1 cellular context compared by ENCODE assay signal in genomic region chr5:82406200-82406773, GRCh38.
TF ChIP-seq lines count a peak whose summit lies in the region.

No MANE protein-coding gene starts in this region.

TF ChIP-seq in HEK293, 187 proteins besides CTCF, POLR2A, EP300 and RAD21 (continued from another document and continues in another):
- TF ChIP-seq ZNF280D (tag by site-specific recombination; IDR thresholded peaks at IDR 0.05), result no peak
- peak; percentile 80 for TF ChIP-seq ZNF629 (tag by site-specific recombination; IDR thresholded peaks at IDR 0.05)
- TF ChIP-seq SCRT1 (tag by site-specific recombination; IDR thresholded peaks at IDR 0.05; ENCODE audit: borderline replicate concordance), result peak; percentile 56; the same call in 1 of the 2 replicates
- TF ChIP-seq SCRT2 (tag by site-specific recombination; IDR thresholded peaks at IDR 0.05), result no peak
- no peak for TF ChIP-seq ZNF670 (tag by site-specific recombination; IDR thresholded peaks at IDR 0.05; ENCODE audit: low read depth)
- TF ChIP-seq ZNF19 (tag by site-specific recombination; IDR thresholded peaks at IDR 0.05; ENCODE audit: low read depth), result 0 out of 2 replicates have a peak, but pooled peaks have one; percentile 52
- no peak for TF ChIP-seq ZNF175 (tag by site-specific recombination; IDR thresholded peaks at IDR 0.05)
- TF ChIP-seq ZNF24 (tag by site-specific recombination; IDR thresholded peaks at IDR 0.05), result peak; percentile 92
- TF ChIP-seq ZNF596 (tag by site-specific recombination; IDR thresholded peaks at IDR 0.05), result peak; percentile 63
- peak; percentile 65; the same call in 1 of the 2 replicates for TF ChIP-seq BCL11A (tag by site-specific recombination; IDR thresholded peaks at IDR 0.05; ENCODE audit: low read depth)
- TF ChIP-seq HOXA7 (CRISPR knock-in tag; IDR thresholded peaks at IDR 0.05; ENCODE audit: borderline replicate concordance), result no peak
- TF ChIP-seq ZBTB10 (tag by site-specific recombination; IDR thresholded peaks at IDR 0.05), result no peak
- TF ChIP-seq KLF7 (tag by site-specific recombination; IDR thresholded peaks at IDR 0.05; ENCODE audit: borderline replicate concordance), result no peak; the same call in 1 of the 2 replicates
- TF ChIP-seq GFI1B (tag by site-specific recombination; IDR thresholded peaks at IDR 0.05), result peak; percentile 91
- TF ChIP-seq ZNF133 (tag by site-specific recombination; IDR thresholded peaks at IDR 0.05), result peak; percentile 42; the same call in 1 of the 2 replicates
- peak; percentile 56; the same call in 1 of the 2 replicates for TF ChIP-seq ZNF2 (tag by site-specific recombination; IDR thresholded peaks at IDR 0.05)
- no peak for TF ChIP-seq ZNF785 (tag by site-specific recombination; IDR thresholded peaks at IDR 0.05)
- no peak for TF ChIP-seq ZNF280C (tag by site-specific recombination; IDR thresholded peaks at IDR 0.05)
- peak; percentile 58; the same call in 1 of the 2 replicates for TF ChIP-seq KLF8 (tag by site-specific recombination; IDR thresholded peaks at IDR 0.05)
- no peak for TF ChIP-seq PRDM2 (tag by site-specific recombination; IDR thresholded peaks at IDR 0.05; ENCODE audit: borderline replicate concordance)
- no peak for TF ChIP-seq ZNF169 (tag by site-specific recombination; IDR thresholded peaks at IDR 0.05)
- TF ChIP-seq KLF17 (tag by site-specific recombination; IDR thresholded peaks at IDR 0.05), result peak; percentile 74; the same call in 1 of the 2 replicates
- no peak for TF ChIP-seq ZNF585B (tag by site-specific recombination; IDR thresholded peaks at IDR 0.05)
- no peak for TF ChIP-seq MEIS1 (CRISPR knock-in tag; IDR thresholded peaks at IDR 0.05; ENCODE audit: borderline replicate concordance)
- TF ChIP-seq ZNF664 (tag by site-specific recombination; IDR thresholded peaks at IDR 0.05), result peak; percentile 55
- TF ChIP-seq ZNF843 (tag by site-specific recombination; IDR thresholded peaks at IDR 0.05), result peak; percentile 98
- peak; percentile 62; the same call in 1 of the 2 replicates for TF ChIP-seq ZNF121 (tag by site-specific recombination; IDR thresholded peaks at IDR 0.05)
- TF ChIP-seq ZNF266 (tag by site-specific recombination; IDR thresholded peaks at IDR 0.05; ENCODE audit: low read depth), result no peak
- TF ChIP-seq HOXD13 (CRISPR knock-in tag; IDR thresholded peaks at IDR 0.05; ENCODE audit: borderline replicate concordance), result 0 out of 2 replicates have a peak, but pooled peaks have one; percentile 41
- no peak for TF ChIP-seq ZNF529 (tag by site-specific recombination; IDR thresholded peaks at IDR 0.05; ENCODE audit: insufficient replicate concordance)
- peak; percentile 49 for TF ChIP-seq PATZ1 (tag by site-specific recombination; IDR thresholded peaks at IDR 0.05)
- TF ChIP-seq ZNF433 (tag by site-specific recombination; IDR thresholded peaks at IDR 0.05; ENCODE audit: low read depth), result no peak
- TF ChIP-seq INSM2 (tag by site-specific recombination; IDR thresholded peaks at IDR 0.05), result peak; percentile 79
- TF ChIP-seq ZNF830 (tag by site-specific recombination; IDR thresholded peaks at IDR 0.05; ENCODE audit: low read depth), result no peak
- 0 out of 2 replicates have a peak, but pooled peaks have one; percentile 49 for TF ChIP-seq ZBTB20 (tag by site-specific recombination; IDR thresholded peaks at IDR 0.05)
- peak; percentile 68 for TF ChIP-seq ZIC2 (tag by site-specific recombination; IDR thresholded peaks at IDR 0.05)
- no peak for TF ChIP-seq ZNF624 (tag by site-specific recombination; IDR thresholded peaks at IDR 0.05)
- peak; percentile 96 for TF ChIP-seq ZXDB (tag by site-specific recombination; IDR thresholded peaks at IDR 0.05)
- peak; percentile 62; the same call in 1 of the 2 replicates for TF ChIP-seq ZSCAN16 (tag by site-specific recombination; IDR thresholded peaks at IDR 0.05)
- TF ChIP-seq ZNF155 (tag by site-specific recombination; IDR thresholded peaks at IDR 0.05), result no peak
- TF ChIP-seq ZNF221 (tag by site-specific recombination; IDR thresholded peaks at IDR 0.05; ENCODE audit: borderline replicate concordance), result no peak
- no peak for TF ChIP-seq ZBTB26 (tag by site-specific recombination; optimal IDR thresholded peaks at IDR 0.05)
- no peak for TF ChIP-seq ZNF571 (tag by site-specific recombination; IDR thresholded peaks at IDR 0.05)
